In genomic region chr6:16681260-16681873, GRCh38 we compare ENCODE assay signal across 9 cellular contexts.
DNase-seq lines count a peak whose midpoint lies in the region; ATAC-seq, FAIRE-seq and TF ChIP-seq lines count a peak whose summit lies in the region.
"Had no signal": no experiment of that assay in that cellular context is flagged by ENCODE, and none has a peak within 500 bp of the region (broad histone marks: within the 10 kb centered on the region; RNA-seq: fewer than 3 reads in every experiment).

No MANE protein-coding gene starts in this region.

- H3K27me3 ChIP-seq in ACC112 (ENCODE audit: insufficient read depth, low read length): no peaks in the 10 kb centered on the region
- no peaks in the 10 kb centered on the region for H3K27me3 ChIP-seq in keratinocyte (ENCODE audit: control insufficient read depth, extremely low read depth, insufficient read depth, low read length)

- peaks cover 0 to 31% of the 10 kb centered on the region in 2 donors for H3K36me3 Mint-ChIP-seq in activated naive CD4-positive, alpha-beta T cell treated with anti-CD3 and anti-CD28 coated beads, Interleukin-2, amount 50 U/mL, for 72 hours

- ATAC-seq in GM21381 (IDR thresholded peaks at IDR 0.05; ENCODE audit: unreplicated experiment): no peak
- no peak for ATAC-seq in activated naive CD4-positive, alpha-beta T cell treated with anti-CD3 and anti-CD28 coated beads, Interleukin-2, amount 50 U/mL, for 72 hours

- H3K79me2 ChIP-seq in ACC112 (ENCODE audit: control insufficient read depth, insufficient read depth, low read length, unreplicated experiment): peaks cover 14% of the 10 kb centered on the region
- H3K79me2 ChIP-seq in keratinocyte (ENCODE audit: control insufficient read depth, insufficient read depth, low read length): no peaks in the 10 kb centered on the region

- FAIRE-seq in keratinocyte (lab: Jason Lieb, UNC): peak; percentile 78

- H3K36me3 ChIP-seq in ACC112 (ENCODE audit: insufficient read depth, low read length) (no peaks in the 10 kb centered on the region), keratinocyte (ENCODE audit: control insufficient read depth in 2 of 2, extremely low read depth in 1 of 2, insufficient read depth in 2 of 2, low read length in 2 of 2) (no peaks in the 10 kb centered on the region)

- H3K27ac Mint-ChIP-seq in activated naive CD4-positive, alpha-beta T cell treated with anti-CD3 and anti-CD28 coated beads, Interleukin-2, amount 50 U/mL, for 72 hours: no peak overlapping the region

- peak overlapping the region; percentile 81 for H3K4me2 ChIP-seq in keratinocyte (ENCODE audit: control insufficient read depth, extremely low read depth, insufficient read depth, low read depth, low read length)

- DNase-seq in HK-2 (ENCODE audit: unreplicated experiment) (peak; percentile 16), keratinocyte (ENCODE audit: low read depth, low spot score) (peak; percentile 71), erythroblast (lab: John Stamatoyannopoulos, UW) (no peak), posterior cingulate gyrus (no peak)
- DNase-seq in activated naive CD4-positive, alpha-beta T cell treated with anti-CD3 and anti-CD28 coated beads, Interleukin-2, amount 50 U/mL, for 72 hours (ENCODE audit: low spot score in 2 of 2): no peak
- DNase-seq: NCI-H2029 had no signal

- H3K4me1 ChIP-seq in ACC112 (ENCODE audit: control insufficient read depth, insufficient read depth, low read length, unreplicated experiment): peaks cover 68% of the 10 kb centered on the region
- H3K4me1 ChIP-seq in keratinocyte (ENCODE audit: control insufficient read depth, extremely low read depth, insufficient read depth, low read length): peaks cover 46% of the 10 kb centered on the region

- no peak for TF ChIP-seq CTCF in WI38 (IDR thresholded peaks at IDR 0.05; ENCODE audit: low read depth, low read length)
- no peak for TF ChIP-seq CTCF in keratinocyte (optimal IDR thresholded peaks at IDR 0.05 in 1 of 3, IDR thresholded peaks at IDR 0.05 in 1 of 3, conservative IDR thresholded peaks at IDR 0.05 in 1 of 3; ENCODE audit: extremely low read depth in 1 of 3, insufficient read depth in 2 of 3, low read length in 3 of 3)

- H3K9ac ChIP-seq in keratinocyte (ENCODE audit: control insufficient read depth, extremely low read depth, insufficient read depth, low read length): peak overlapping the region; percentile 69

- dilution Hi-C loops in keratinocyte (cut with MboI; ENCODE audit: extremely low pct_ligation_motif_present, low sequenced_read_pairs): no loop called here

- no peaks in the 10 kb centered on the region for H4K20me1 ChIP-seq in keratinocyte (ENCODE audit: control insufficient read depth, extremely low read depth, insufficient read depth, low read length)

- H2AFZ ChIP-seq in ACC112 (ENCODE audit: low read length, unreplicated experiment): no peak overlapping the region
- H2AFZ ChIP-seq in keratinocyte (ENCODE audit: control insufficient read depth, low read length): peak overlapping the region; percentile 53

- intact Hi-C loops in posterior cingulate gyrus (cut with DNase I): no loop called here

- H3K9me3 Mint-ChIP-seq in activated naive CD4-positive, alpha-beta T cell treated with anti-CD3 and anti-CD28 coated beads, Interleukin-2, amount 50 U/mL, for 72 hours: no peaks in the 10 kb centered on the region

- no peak overlapping the region for H3K4me3 ChIP-seq in ACC112 (ENCODE audit: low read depth, low read length)
- H3K4me3 ChIP-seq in WI38 (ENCODE audit: low read depth, low read length): peak overlapping the region; percentile 21
- H3K4me3 ChIP-seq in keratinocyte (ENCODE audit: control insufficient read depth in 2 of 3, extremely low read depth in 1 of 3, insufficient read depth in 2 of 3, low read depth in 1 of 3, low read length in 3 of 3): peak overlapping the region in 1 of 3 experiments; percentile 39

- H3K27ac ChIP-seq in ACC112 (ENCODE audit: low read depth, low read length) (peak overlapping the region; percentile 79), keratinocyte (ENCODE audit: control insufficient read depth, insufficient read depth, low read length) (peak overlapping the region; percentile 94)

- H3K9me1 ChIP-seq in keratinocyte (ENCODE audit: control insufficient read depth, extremely low read depth, insufficient read depth, low read length): no peaks in the 10 kb centered on the region

- TF ChIP-seq POLR2A in erythroblast (IDR thresholded peaks at IDR 0.05; ENCODE audit: low read length): no peak

- no peaks in the 10 kb centered on the region for H3K9me3 ChIP-seq in keratinocyte (ENCODE audit: control insufficient read depth, low read depth, low read length)

Comparison
In these comparisons a context has a peak if more than half of its experiments do, and no peak if none do; other contexts are left out.
1. DNase-seq: peak in HK-2 (single experiment) and keratinocyte (single experiment); none in erythroblast (0 of 2), activated naive CD4-positive, alpha-beta T cell treated with anti-CD3 and anti-CD28 coated beads, Interleukin-2, amount 50 U/mL, for 72 hours (0 of 2) and posterior cingulate gyrus (0 of 10).